ENCODE assay signal across 29 cellular contexts in genomic region chr17:4893721-4894560, GRCh38. TPM values are rescaled to one million over a fixed set of nuclear protein-coding genes. Genes with fewer than 3 reads are reported as not detected.
"Had no signal": no experiment of that assay in that cellular context is flagged by ENCODE, and none has a peak within 500 bp of the region (broad histone marks: within the 10 kb centered on the region; RNA-seq: fewer than 3 reads in every experiment).

No MANE protein-coding gene starts in this region.

- H3K27me3 Mint-ChIP-seq: activated T-helper 17 cell treated with anti-CD3 and anti-CD28 coated beads, Interleukin-2, amount 50 U/mL, for 72 hours; T-cell had no signal

- ATAC-seq: activated naive CD4-positive, alpha-beta T cell treated with anti-CD3 and anti-CD28 coated beads, Interleukin-2, amount 50 U/mL, for 72 hours; activated T-helper 17 cell treated with anti-CD3 and anti-CD28 coated beads, Interleukin-2, amount 50 U/mL, for 72 hours; esophagus mucosa; lower lobe of right lung; T-cell had no signal

- H3K4me3 Mint-ChIP-seq: activated T-helper 17 cell treated with anti-CD3 and anti-CD28 coated beads, Interleukin-2, amount 50 U/mL, for 72 hours; dendritic cell treated with granulocyte-macrophage colony-stimulating factor and Interleukin-4, amounts not matched to agents 40 ng/mL and 50 ng/mL, for 4 days; neural progenitor cell; T-cell; T-helper 2 cell treated with Interferon-gamma antibody and Interleukin-4, amounts not matched to agents 5 μg/mL and 100 μg/mL, for 36 hours had no signal

- H3K36me3 Mint-ChIP-seq: activated naive CD4-positive, alpha-beta T cell treated with anti-CD3 and anti-CD28 coated beads, Interleukin-2, amount 50 U/mL, for 72 hours had no signal

- DNase-seq: activated CD4-positive, alpha-beta T cell treated with anti-CD3 and anti-CD28 coated beads for 1 hour; activated CD4-positive, alpha-beta T cell treated with anti-CD3 and anti-CD28 coated beads, Interleukin-2, amount 50 U/mL, for 1 hour; activated T-cell treated with anti-CD3 and anti-CD28 coated beads, Interleukin-2, amount 50 U/mL, for 1 hour; brain microvascular endothelial cell; caudate nucleus; effector CD4-positive, alpha-beta T cell; glutamatergic neuron; hippocampal formation; lower lobe of right lung; naive B cell; stimulated activated CD4-positive, alpha-beta T cell treated with anti-CD3 and anti-CD28 coated beads, Interleukin-2, amount 100 ng/mL, for 48 hours; stimulated activated CD8-positive, alpha-beta memory T cell treated with anti-CD3 and anti-CD28 coated beads, Interleukin-4, amount 100 ng/mL, for 48 hours; stimulated activated naive CD4-positive, alpha-beta T cell treated with Interleukin-2 at 50 U/mL for 16 hours; substantia nigra; T-cell; thyroid gland had no signal

- H3K9me3 Mint-ChIP-seq: activated naive CD4-positive, alpha-beta T cell treated with anti-CD3 and anti-CD28 coated beads, Interleukin-2, amount 50 U/mL, for 72 hours; activated T-helper 17 cell treated with anti-CD3 and anti-CD28 coated beads, Interleukin-2, amount 50 U/mL, for 72 hours; dendritic cell treated with granulocyte-macrophage colony-stimulating factor and Interleukin-4, amounts not matched to agents 40 ng/mL and 50 ng/mL, for 4 days; neural progenitor cell; T-cell; T-helper 2 cell treated with Interferon-gamma antibody and Interleukin-4, amounts not matched to agents 5 μg/mL and 100 μg/mL, for 36 hours had no signal

- H3K27ac Mint-ChIP-seq: activated T-helper 17 cell treated with anti-CD3 and anti-CD28 coated beads, Interleukin-2, amount 50 U/mL, for 72 hours; dendritic cell treated with granulocyte-macrophage colony-stimulating factor and Interleukin-4, amounts not matched to agents 40 ng/mL and 50 ng/mL, for 4 days; neural progenitor cell; progenitor cell of endocrine pancreas; T-cell; T-helper 2 cell treated with Interferon-gamma antibody and Interleukin-4, amounts not matched to agents 5 μg/mL and 100 μg/mL, for 36 hours had no signal

RNA-seq across cellular contexts. Expression of gene C17orf107, which starts 5.4 kb away (rescaled TPM):
- total RNA-seq: ascending aorta had no signal

RNA-seq across cellular contexts. Expression of gene CHRNE, which starts 9.0 kb away (rescaled TPM):
- total RNA-seq: ascending aorta had no signal

RNA-seq across cellular contexts. Expression of gene GP1BA, which starts 38.1 kb away (rescaled TPM):
- total RNA-seq: activated naive CD4-positive, alpha-beta T cell treated with anti-CD3 and anti-CD28 coated beads, Interleukin-2, amount 50 U/mL, for 72 hours; ascending aorta; esophagus mucosa; frontal cortex; mesenteric fat pad; mucosa of gallbladder; osteocyte; progenitor cell of endocrine pancreas; thyroid gland; ureter had no signal
